ENCODE assay signal across 12 cellular contexts in genomic region chr17:82909322-82909904, GRCh38.
DNase-seq lines count a peak whose midpoint lies in the region; ATAC-seq lines count a peak whose summit lies in the region.
"Had no signal": no experiment of that assay in that cellular context is flagged by ENCODE, and none has a peak within 500 bp of the region (broad histone marks: within the 10 kb centered on the region; RNA-seq: fewer than 3 reads in every experiment).

No MANE protein-coding gene starts in this region.

- intact Hi-C loops in head of caudate nucleus (cut with DNase I) = no loop called here

- H3K36me3 Mint-ChIP-seq in stimulated activated naive CD8-positive, alpha-beta T cell treated with anti-CD3 and anti-CD28 coated beads, Interleukin-15, Interleukin-2, amounts not matched to agents 100 ng/mL and 50 ng/mL, for 24 hours (ENCODE audit: low read depth) = peaks cover 26% of the 10 kb centered on the region

- DNase-seq in activated CD8-positive, alpha-beta memory T cell treated with anti-CD3 and anti-CD28 coated beads for 1 hour (ENCODE audit: extremely low read depth in 1 of 2, low read depth in 1 of 2) = peak; percentile 24 to 46
- no peak for DNase-seq in activated CD8-positive, alpha-beta memory T cell treated with anti-CD3 and anti-CD28 coated beads, Interleukin-2, amount 50 U/mL, for 48 hours
- DNase-seq in activated T-cell treated with anti-CD3 and anti-CD28 coated beads for 1 hour (ENCODE audit: low read depth) = peak; percentile 19
- DNase-seq in head of caudate nucleus = peak in 39 of 42 donors; percentile 27 to 83 (median 64)
- DNase-seq in inferior parietal cortex (ENCODE audit: extremely low spot score) = no peak
- DNase-seq: ACHN, H7, IMR-90 had no signal

- H3K4me3 Mint-ChIP-seq in stimulated activated naive CD8-positive, alpha-beta T cell treated with anti-CD3 and anti-CD28 coated beads, Interleukin-15, Interleukin-2, amounts not matched to agents 100 ng/mL and 50 ng/mL, for 24 hours = no peak overlapping the region
- H3K4me3 Mint-ChIP-seq: activated naive CD4-positive, alpha-beta T cell treated with anti-CD3 and anti-CD28 coated beads, Interleukin-2, amount 50 U/mL, for 24 hours had no signal

- H3K4me1 Mint-ChIP-seq in stimulated activated naive CD8-positive, alpha-beta T cell treated with anti-CD3 and anti-CD28 coated beads, Interleukin-15, Interleukin-2, amounts not matched to agents 100 ng/mL and 50 ng/mL, for 24 hours (ENCODE audit: low read depth) = peaks cover 22% of the 10 kb centered on the region

- H3K27ac Mint-ChIP-seq in stimulated activated naive CD8-positive, alpha-beta T cell treated with anti-CD3 and anti-CD28 coated beads, Interleukin-15, Interleukin-2, amounts not matched to agents 100 ng/mL and 50 ng/mL, for 24 hours = peak overlapping the region; percentile 23
- H3K27ac Mint-ChIP-seq: activated naive CD4-positive, alpha-beta T cell treated with anti-CD3 and anti-CD28 coated beads, Interleukin-2, amount 50 U/mL, for 24 hours had no signal

- H3K27me3 Mint-ChIP-seq in stimulated activated naive CD8-positive, alpha-beta T cell treated with anti-CD3 and anti-CD28 coated beads, Interleukin-15, Interleukin-2, amounts not matched to agents 100 ng/mL and 50 ng/mL, for 24 hours = no peaks in the 10 kb centered on the region
- H3K27me3 Mint-ChIP-seq: activated naive CD4-positive, alpha-beta T cell treated with anti-CD3 and anti-CD28 coated beads, Interleukin-2, amount 50 U/mL, for 24 hours had no signal

- ATAC-seq in GM21423 (IDR thresholded peaks at IDR 0.05; ENCODE audit: unreplicated experiment) = no peak
- no peak for ATAC-seq in HG03520 (IDR thresholded peaks at IDR 0.05; ENCODE audit: unreplicated experiment)

- no peaks in the 10 kb centered on the region for H3K9me3 Mint-ChIP-seq in stimulated activated naive CD8-positive, alpha-beta T cell treated with anti-CD3 and anti-CD28 coated beads, Interleukin-15, Interleukin-2, amounts not matched to agents 100 ng/mL and 50 ng/mL, for 24 hours
- H3K9me3 Mint-ChIP-seq: activated naive CD4-positive, alpha-beta T cell treated with anti-CD3 and anti-CD28 coated beads, Interleukin-2, amount 50 U/mL, for 24 hours had no signal

Comparison
In these comparisons a context has a peak if more than half of its experiments do, and no peak if none do; other contexts are left out.
1. DNase-seq: peak in activated CD8-positive, alpha-beta memory T cell treated with anti-CD3 and anti-CD28 coated beads for 1 hour (2 of 2), activated T-cell treated with anti-CD3 and anti-CD28 coated beads for 1 hour (single experiment) and head of caudate nucleus (39 of 42); none in activated CD8-positive, alpha-beta memory T cell treated with anti-CD3 and anti-CD28 coated beads, Interleukin-2, amount 50 U/mL, for 48 hours (single experiment) and inferior parietal cortex (single experiment).